ENCODE assay signal across 18 cellular contexts in genomic region chr12:103996595-103996994, GRCh38. TPM values are rescaled to one million over a fixed set of nuclear protein-coding genes. Genes with fewer than 3 reads are reported as not detected.
DNase-seq lines count a peak whose midpoint lies in the region; ATAC-seq and TF ChIP-seq lines count a peak whose summit lies in the region.
"Had no signal": no experiment of that assay in that cellular context is flagged by ENCODE, and none has a peak within 500 bp of the region (broad histone marks: within the 10 kb centered on the region; RNA-seq: fewer than 3 reads in every experiment).

No MANE protein-coding gene starts in this region.

- H3K27me3 ChIP-seq in right atrium auricular region (no peaks in the 10 kb centered on the region), left ventricle myocardium inferior (ENCODE audit: low read depth) (no peaks in the 10 kb centered on the region), gastrocnemius medialis (no peaks in the 10 kb centered on the region)
- H3K27me3 ChIP-seq: BLaER1 had no signal

- H3K4me3 Mint-ChIP-seq in chondrocyte (ENCODE audit: unreplicated experiment) = no peak overlapping the region
- H3K4me3 Mint-ChIP-seq: B cell; CD4-positive, CD25-positive, alpha-beta regulatory T cell; CD8-positive, alpha-beta T cell; HFFc6 had no signal

- no peaks in the 10 kb centered on the region for H3K4me1 Mint-ChIP-seq in chondrocyte (ENCODE audit: low read depth)
- H3K4me1 Mint-ChIP-seq: B cell; CD4-positive, CD25-positive, alpha-beta regulatory T cell had no signal

- H3K4me3 ChIP-seq in right atrium auricular region (no peak overlapping the region), left ventricle myocardium inferior (peak overlapping the region; percentile 38), gastrocnemius medialis (no peak overlapping the region)
- H3K4me3 ChIP-seq: BLaER1, HAP-1 had no signal

- intact Hi-C loops in Right ventricle myocardium inferior (cut with DNase I) (loop anchor here (5.0 kb wide), 1 partner anchor 61 kb away; no protein-coding TSS in a partner anchor), left ventricle myocardium inferior (cut with micrococcal nuclease) (no loop called here), gastrocnemius medialis (cut with DNase I; ENCODE audit: low total_unique reads) (no loop called here)

- H3K9me3 ChIP-seq in right atrium auricular region = no peaks in the 10 kb centered on the region
- H3K9me3 ChIP-seq in left ventricle myocardium inferior (replicated peaks) = no peaks in the 10 kb centered on the region
- H3K9me3 ChIP-seq in gastrocnemius medialis = no peaks in the 10 kb centered on the region
- H3K9me3 ChIP-seq: BLaER1, HAP-1 had no signal

- H3K27ac ChIP-seq in right atrium auricular region = peak overlapping the region in 1 of 2 donors; percentile 73
- peak overlapping the region; percentile 78 for H3K27ac ChIP-seq in left ventricle myocardium inferior (replicated peaks)
- H3K27ac ChIP-seq in gastrocnemius medialis = peak overlapping the region in 1 of 4 donors; percentile 16
- H3K27ac ChIP-seq: 22Rv1, BLaER1, C4-2B had no signal

- ATAC-seq in Right ventricle myocardium inferior (no peak), gastrocnemius medialis (peak; percentile 47 to 52), omental fat pad (ENCODE audit: low FRiP score) (no peak)
- ATAC-seq: CD8-positive, alpha-beta T cell had no signal

- no peaks in the 10 kb centered on the region for H3K36me3 ChIP-seq in right atrium auricular region
- no peaks in the 10 kb centered on the region for H3K36me3 ChIP-seq in left ventricle myocardium inferior
- no peaks in the 10 kb centered on the region for H3K36me3 ChIP-seq in gastrocnemius medialis
- H3K36me3 ChIP-seq: HAP-1 had no signal

- no peak for TF ChIP-seq POLR2A in gastrocnemius medialis (IDR thresholded peaks at IDR 0.05)

- in situ Hi-C loops in gastrocnemius medialis (cut with MboI; ENCODE audit: low sequenced_read_pairs in 4 of 4) = no loop called here

- no peak overlapping the region for H3K27ac Mint-ChIP-seq in chondrocyte (ENCODE audit: unreplicated experiment)
- H3K27ac Mint-ChIP-seq: B cell; CD4-positive, CD25-positive, alpha-beta regulatory T cell; CD8-positive, alpha-beta T cell; HFFc6 had no signal

- no peaks in the 10 kb centered on the region for H3K27me3 Mint-ChIP-seq in chondrocyte (ENCODE audit: low read depth)

- H3K9me3 Mint-ChIP-seq in chondrocyte (ENCODE audit: low read depth) = no peaks in the 10 kb centered on the region
- H3K9me3 Mint-ChIP-seq: CD8-positive, alpha-beta T cell; HFFc6 had no signal

- peak; percentile 68 for DNase-seq in Right ventricle myocardium inferior (ENCODE audit: missing footprints)
- DNase-seq in right atrium auricular region (ENCODE audit: low spot score) = no peak
- DNase-seq in left ventricle myocardium inferior = peak; percentile 23
- peak in 1 of 2 donors; percentile 28 for DNase-seq in gastrocnemius medialis
- DNase-seq in omental fat pad (ENCODE audit: low spot score) = no peak
- DNase-seq in chondrocyte (ENCODE audit: low spot score) = no peak
- DNase-seq: Caco-2; CD4-positive, CD25-positive, alpha-beta regulatory T cell; CD8-positive, alpha-beta T cell; DMS153; DND-41; GOT3; HFFc6 had no signal

- H3K4me1 ChIP-seq in right atrium auricular region (peaks cover 0 to 6% of the 10 kb centered on the region in 2 donors), left ventricle myocardium inferior (peaks cover 14% of the 10 kb centered on the region), gastrocnemius medialis (peaks cover 11 to 13% of the 10 kb centered on the region in 2 donors)
- H3K4me1 ChIP-seq: BLaER1, Caco-2, HAP-1 had no signal

- TF ChIP-seq CTCF in right atrium auricular region (IDR thresholded peaks at IDR 0.05) (no peak), left ventricle myocardium inferior (IDR thresholded peaks at IDR 0.05; ENCODE audit: borderline replicate concordance) (no peak), gastrocnemius medialis (IDR thresholded peaks at IDR 0.05 in 4 of 5, conservative IDR thresholded peaks at IDR 0.05 in 1 of 5) (no peak), omental fat pad (IDR thresholded peaks at IDR 0.05) (no peak), chondrocyte (IDR thresholded peaks at IDR 0.05) (no peak)

- peaks cover 3% of the 10 kb centered on the region for H3K36me3 Mint-ChIP-seq in chondrocyte (ENCODE audit: low read depth)
- H3K36me3 Mint-ChIP-seq: CD4-positive, CD25-positive, alpha-beta regulatory T cell; CD8-positive, alpha-beta T cell had no signal

RNA-seq across cellular contexts. Expression of gene TDG, which starts 30.9 kb away (rescaled TPM):
- total RNA-seq in Right ventricle myocardium inferior (9.7 TPM), right atrium auricular region (10 to 100 TPM; 10.2 to 13.7 TPM), left ventricle myocardium inferior (11.3 TPM), gastrocnemius medialis (10 to 100 TPM in 2 of 4 donors, 1 to 10 TPM in 2; 5.1 to 17.5 (median 9.0) TPM), omental fat pad (10 to 100 TPM; 14.6 to 41.4 (median 24.6) TPM), chondrocyte (39.3 to 49.5 TPM (median 44.0 TPM) in 3 replicates)

RNA-seq across cellular contexts. Expression of gene GLT8D2, which starts 53.4 kb away (rescaled TPM):
- total RNA-seq in Right ventricle myocardium inferior = 8.8 TPM
- total RNA-seq in right atrium auricular region = 1 to 10 TPM; 5.6 to 9.9 TPM
- 11.7 TPM for total RNA-seq in left ventricle myocardium inferior
- 1 to 10 TPM in 2 of 4 donors, under 1 TPM in 2; 0.41 to 4.0 (median 1.1) TPM for total RNA-seq in gastrocnemius medialis
- 10 to 100 TPM in 2 of 4 donors, 1 to 10 TPM in 2; 8.1 to 31.6 (median 13.8) TPM for total RNA-seq in omental fat pad
- 37.6 to 48.6 TPM (median 38.8 TPM) in 3 replicates for total RNA-seq in chondrocyte
- total RNA-seq: B cell; Caco-2; CD4-positive, CD25-positive, alpha-beta regulatory T cell had no signal

Comparison
In these comparisons a context has a peak if more than half of its experiments do, and no peak if none do; other contexts are left out.
1. DNase-seq: peak in Right ventricle myocardium inferior (single experiment) and left ventricle myocardium inferior (single experiment); none in right atrium auricular region (single experiment), omental fat pad (single experiment) and chondrocyte (single experiment).
2. ATAC-seq: peak in gastrocnemius medialis (2 of 2); none in Right ventricle myocardium inferior (single experiment) and omental fat pad (single experiment).